In the genomic region with DNA sequence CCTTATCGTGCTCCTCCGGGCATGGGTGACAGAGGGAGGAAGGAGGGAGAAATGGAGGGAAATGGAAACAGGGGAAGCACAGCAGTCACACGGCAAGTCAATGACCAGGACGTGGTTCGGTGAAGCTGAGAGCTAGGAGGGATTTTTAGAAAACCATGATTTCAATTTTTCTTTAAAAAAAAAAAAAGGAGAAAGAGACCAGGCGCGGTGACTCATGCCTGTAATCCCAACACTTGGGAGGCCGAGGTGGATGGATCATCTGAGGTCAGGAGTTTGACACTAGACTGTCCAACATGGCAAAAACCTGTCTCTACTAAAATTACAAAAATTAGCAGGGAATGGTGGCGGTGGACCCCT, we compare ENCODE assay signal across 1 cellular context.
TF ChIP-seq lines count a peak whose summit lies in the region.

No MANE protein-coding gene starts in this region.

TF ChIP-seq in SK-N-SH, 30 proteins besides CTCF, POLR2A, EP300 and RAD21 (continued from another document):
- TF ChIP-seq, protein P1, sequence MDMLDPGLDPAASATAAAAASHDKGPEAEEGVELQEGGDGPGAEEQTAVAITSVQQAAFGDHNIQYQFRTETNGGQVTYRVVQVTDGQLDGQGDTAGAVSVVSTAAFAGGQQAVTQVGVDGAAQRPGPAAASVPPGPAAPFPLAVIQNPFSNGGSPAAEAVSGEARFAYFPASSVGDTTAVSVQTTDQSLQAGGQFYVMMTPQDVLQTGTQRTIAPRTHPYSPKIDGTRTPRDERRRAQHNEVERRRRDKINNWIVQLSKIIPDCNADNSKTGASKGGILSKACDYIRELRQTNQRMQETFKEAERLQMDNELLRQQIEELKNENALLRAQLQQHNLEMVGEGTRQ (IDR thresholded peaks at IDR 0.05; ENCODE audit: borderline replicate concordance, low read depth, low read length): no peak
- no peak for TF ChIP-seq SMC3 (IDR thresholded peaks at IDR 0.05; ENCODE audit: low read depth, low read length)
- no peak for TF ChIP-seq RCOR1 (IDR thresholded peaks at IDR 0.05; ENCODE audit: low read length)
- TF ChIP-seq TCF12 (IDR thresholded peaks at IDR 0.05): peak; percentile 45
- TF ChIP-seq, protein P2, sequence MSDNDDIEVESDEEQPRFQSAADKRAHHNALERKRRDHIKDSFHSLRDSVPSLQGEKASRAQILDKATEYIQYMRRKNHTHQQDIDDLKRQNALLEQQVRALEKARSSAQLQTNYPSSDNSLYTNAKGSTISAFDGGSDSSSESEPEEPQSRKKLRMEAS (IDR thresholded peaks at IDR 0.05; ENCODE audit: low read depth): no peak
- TF ChIP-seq, protein P3, sequence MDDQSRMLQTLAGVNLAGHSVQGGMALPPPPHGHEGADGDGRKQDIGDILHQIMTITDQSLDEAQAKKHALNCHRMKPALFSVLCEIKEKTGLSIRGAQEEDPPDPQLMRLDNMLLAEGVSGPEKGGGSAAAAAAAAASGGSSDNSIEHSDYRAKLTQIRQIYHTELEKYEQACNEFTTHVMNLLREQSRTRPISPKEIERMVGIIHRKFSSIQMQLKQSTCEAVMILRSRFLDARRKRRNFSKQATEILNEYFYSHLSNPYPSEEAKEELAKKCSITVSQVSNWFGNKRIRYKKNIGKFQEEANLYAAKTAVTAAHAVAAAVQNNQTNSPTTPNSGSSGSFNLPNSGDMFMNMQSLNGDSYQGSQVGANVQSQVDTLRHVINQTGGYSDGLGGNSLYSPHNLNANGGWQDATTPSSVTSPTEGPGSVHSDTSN (IDR thresholded peaks at IDR 0.05): peak; percentile 61
- TF ChIP-seq FOSL2 (IDR thresholded peaks at IDR 0.05; ENCODE audit: borderline replicate concordance, low read depth): peak; percentile 50; the same call in 1 of the 2 replicates
- no peak for TF ChIP-seq FOXM1 (IDR thresholded peaks at IDR 0.05; ENCODE audit: low read depth)
- TF ChIP-seq CHD2 (IDR thresholded peaks at IDR 0.05; ENCODE audit: low read length, partially characterized antibody): no peak
- TF ChIP-seq, protein P4, sequence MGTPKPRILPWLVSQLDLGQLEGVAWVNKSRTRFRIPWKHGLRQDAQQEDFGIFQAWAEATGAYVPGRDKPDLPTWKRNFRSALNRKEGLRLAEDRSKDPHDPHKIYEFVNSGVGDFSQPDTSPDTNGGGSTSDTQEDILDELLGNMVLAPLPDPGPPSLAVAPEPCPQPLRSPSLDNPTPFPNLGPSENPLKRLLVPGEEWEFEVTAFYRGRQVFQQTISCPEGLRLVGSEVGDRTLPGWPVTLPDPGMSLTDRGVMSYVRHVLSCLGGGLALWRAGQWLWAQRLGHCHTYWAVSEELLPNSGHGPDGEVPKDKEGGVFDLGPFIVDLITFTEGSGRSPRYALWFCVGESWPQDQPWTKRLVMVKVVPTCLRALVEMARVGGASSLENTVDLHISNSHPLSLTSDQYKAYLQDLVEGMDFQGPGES (IDR thresholded peaks at IDR 0.05; ENCODE audit: low read depth, low read length): no peak
- peak; percentile 16; the same call in 1 of the 2 replicates for TF ChIP-seq RXRA (IDR thresholded peaks at IDR 0.05; ENCODE audit: borderline replicate concordance, low read depth)
- TF ChIP-seq JUND (IDR thresholded peaks at IDR 0.05): peak; percentile 28; the same call in 1 of the 2 replicates
- TF ChIP-seq, protein P5, sequence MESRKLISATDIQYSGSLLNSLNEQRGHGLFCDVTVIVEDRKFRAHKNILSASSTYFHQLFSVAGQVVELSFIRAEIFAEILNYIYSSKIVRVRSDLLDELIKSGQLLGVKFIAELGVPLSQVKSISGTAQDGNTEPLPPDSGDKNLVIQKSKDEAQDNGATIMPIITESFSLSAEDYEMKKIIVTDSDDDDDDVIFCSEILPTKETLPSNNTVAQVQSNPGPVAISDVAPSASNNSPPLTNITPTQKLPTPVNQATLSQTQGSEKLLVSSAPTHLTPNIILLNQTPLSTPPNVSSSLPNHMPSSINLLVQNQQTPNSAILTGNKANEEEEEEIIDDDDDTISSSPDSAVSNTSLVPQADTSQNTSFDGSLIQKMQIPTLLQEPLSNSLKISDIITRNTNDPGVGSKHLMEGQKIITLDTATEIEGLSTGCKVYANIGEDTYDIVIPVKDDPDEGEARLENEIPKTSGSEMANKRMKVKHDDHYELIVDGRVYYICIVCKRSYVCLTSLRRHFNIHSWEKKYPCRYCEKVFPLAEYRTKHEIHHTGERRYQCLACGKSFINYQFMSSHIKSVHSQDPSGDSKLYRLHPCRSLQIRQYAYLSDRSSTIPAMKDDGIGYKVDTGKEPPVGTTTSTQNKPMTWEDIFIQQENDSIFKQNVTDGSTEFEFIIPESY (IDR thresholded peaks at IDR 0.05; ENCODE audit: borderline replicate concordance, low read depth): no peak
- TF ChIP-seq, protein P6, sequence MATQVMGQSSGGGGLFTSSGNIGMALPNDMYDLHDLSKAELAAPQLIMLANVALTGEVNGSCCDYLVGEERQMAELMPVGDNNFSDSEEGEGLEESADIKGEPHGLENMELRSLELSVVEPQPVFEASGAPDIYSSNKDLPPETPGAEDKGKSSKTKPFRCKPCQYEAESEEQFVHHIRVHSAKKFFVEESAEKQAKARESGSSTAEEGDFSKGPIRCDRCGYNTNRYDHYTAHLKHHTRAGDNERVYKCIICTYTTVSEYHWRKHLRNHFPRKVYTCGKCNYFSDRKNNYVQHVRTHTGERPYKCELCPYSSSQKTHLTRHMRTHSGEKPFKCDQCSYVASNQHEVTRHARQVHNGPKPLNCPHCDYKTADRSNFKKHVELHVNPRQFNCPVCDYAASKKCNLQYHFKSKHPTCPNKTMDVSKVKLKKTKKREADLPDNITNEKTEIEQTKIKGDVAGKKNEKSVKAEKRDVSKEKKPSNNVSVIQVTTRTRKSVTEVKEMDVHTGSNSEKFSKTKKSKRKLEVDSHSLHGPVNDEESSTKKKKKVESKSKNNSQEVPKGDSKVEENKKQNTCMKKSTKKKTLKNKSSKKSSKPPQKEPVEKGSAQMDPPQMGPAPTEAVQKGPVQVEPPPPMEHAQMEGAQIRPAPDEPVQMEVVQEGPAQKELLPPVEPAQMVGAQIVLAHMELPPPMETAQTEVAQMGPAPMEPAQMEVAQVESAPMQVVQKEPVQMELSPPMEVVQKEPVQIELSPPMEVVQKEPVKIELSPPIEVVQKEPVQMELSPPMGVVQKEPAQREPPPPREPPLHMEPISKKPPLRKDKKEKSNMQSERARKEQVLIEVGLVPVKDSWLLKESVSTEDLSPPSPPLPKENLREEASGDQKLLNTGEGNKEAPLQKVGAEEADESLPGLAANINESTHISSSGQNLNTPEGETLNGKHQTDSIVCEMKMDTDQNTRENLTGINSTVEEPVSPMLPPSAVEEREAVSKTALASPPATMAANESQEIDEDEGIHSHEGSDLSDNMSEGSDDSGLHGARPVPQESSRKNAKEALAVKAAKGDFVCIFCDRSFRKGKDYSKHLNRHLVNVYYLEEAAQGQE (IDR thresholded peaks at IDR 0.05; ENCODE audit: low read depth, low read length): no peak
- TF ChIP-seq POLR2AphosphoS5 (IDR thresholded peaks at IDR 0.05; ENCODE audit: low read depth, low read length): no peak
- TF ChIP-seq MXI1 (IDR thresholded peaks at IDR 0.05; ENCODE audit: low read depth, low read length): no peak
